ENCODE assay signal across 26 cellular contexts in genomic region chr1:14679027-14679688, GRCh38.
"Had no signal": no experiment of that assay in that cellular context is flagged by ENCODE, and none has a peak within 500 bp of the region (broad histone marks: within the 10 kb centered on the region; RNA-seq: fewer than 3 reads in every experiment).

No MANE protein-coding gene starts in this region.

- H3K27me3 ChIP-seq: adrenal gland had no signal

- H3K4me3 ChIP-seq: adrenal gland, PC-9 had no signal

- H3K4me1 ChIP-seq: adrenal gland had no signal

- DNase-seq: activated B cell treated with CpG ODN at 0.5 μM for 24 hours; activated CD4-positive, alpha-beta memory T cell treated with anti-CD3 and anti-CD28 coated beads, Interleukin-2, amount 10 ng/mL, durations not matched to agents 7 days and 5 days; activated CD4-positive, alpha-beta T cell treated with anti-CD3 and anti-CD28 coated beads for 1 hour; activated CD4-positive, alpha-beta T cell treated with anti-CD3 and anti-CD28 coated beads, Interleukin-2, amount 10 ng/mL, durations not matched to agents 7 days and 5 days; activated gamma-delta T cell; activated naive CD4-positive, alpha-beta T cell treated with anti-CD3 and anti-CD28 coated beads for 36 hours; activated T-cell treated with anti-CD3 and anti-CD28 coated beads for 4 hours; activated T-cell treated with anti-CD3 and anti-CD28 coated beads, Interleukin-2, amount 50 U/mL, for 48 hours; adrenal gland; anterior cingulate cortex; cerebellar nuclear complex; Kasumi-1; KBM-7; NCI-H1092 treated with DMSO at 0.1 percent for 48 hours; NCI-H1417 treated with DMSO at 0.1 percent for 48 hours; NCI-H1694; NCI-H2029; NCI-H2107; NCI-H226; NCI-H510A; PC-9; SHP77 treated with DMSO at 0.1 percent for 48 hours; T-helper 9 cell had no signal

- ATAC-seq: activated T-helper 17 cell treated with anti-CD3 and anti-CD28 coated beads, Interleukin-2, amount 50 U/mL, for 72 hours had no signal

- H3K36me3 ChIP-seq: adrenal gland had no signal

- H3K9me3 Mint-ChIP-seq: activated CD4-positive, alpha-beta T cell treated with anti-CD3 and anti-CD28 coated beads, Interleukin-2, amount 10 ng/mL, durations not matched to agents 7 days and 5 days; activated T-helper 17 cell treated with anti-CD3 and anti-CD28 coated beads, Interleukin-2, amount 50 U/mL, for 72 hours had no signal

- H3K9me3 ChIP-seq: adrenal gland had no signal

- H3K27ac Mint-ChIP-seq: activated B cell treated with CpG ODN at 0.5 μM for 24 hours; activated CD4-positive, alpha-beta memory T cell treated with anti-CD3 and anti-CD28 coated beads, Interleukin-2, amount 10 ng/mL, durations not matched to agents 7 days and 5 days; activated CD4-positive, alpha-beta T cell treated with anti-CD3 and anti-CD28 coated beads, Interleukin-2, amount 10 ng/mL, durations not matched to agents 7 days and 5 days; activated naive CD4-positive, alpha-beta T cell treated with anti-CD3 and anti-CD28 coated beads for 36 hours; activated naive CD8-positive, alpha-beta T cell; activated T-helper 17 cell treated with anti-CD3 and anti-CD28 coated beads, Interleukin-2, amount 50 U/mL, for 72 hours; T-helper 1 cell treated with Interleukin-12 subunit alpha and Interleukin-12 subunit beta and Interleukin-4 antibody, amounts not matched to agents 30 μg/mL and 1 μg/mL, for 36 hours had no signal

- H3K4me1 Mint-ChIP-seq: activated B cell treated with CpG ODN at 0.5 μM for 24 hours; activated CD4-positive, alpha-beta memory T cell treated with anti-CD3 and anti-CD28 coated beads, Interleukin-2, amount 10 ng/mL, durations not matched to agents 7 days and 5 days; activated CD4-positive, alpha-beta T cell treated with anti-CD3 and anti-CD28 coated beads, Interleukin-2, amount 10 ng/mL, durations not matched to agents 7 days and 5 days; activated T-helper 17 cell treated with anti-CD3 and anti-CD28 coated beads, Interleukin-2, amount 50 U/mL, for 72 hours had no signal

- H3K36me3 Mint-ChIP-seq: activated naive CD8-positive, alpha-beta T cell had no signal

- H3K27me3 Mint-ChIP-seq: activated CD4-positive, alpha-beta memory T cell treated with anti-CD3 and anti-CD28 coated beads, Interleukin-2, amount 10 ng/mL, durations not matched to agents 7 days and 5 days; activated CD4-positive, alpha-beta T cell treated with anti-CD3 and anti-CD28 coated beads, Interleukin-2, amount 10 ng/mL, durations not matched to agents 7 days and 5 days had no signal

- H3K27ac ChIP-seq: adrenal gland, PC-9 had no signal

- H3K4me3 Mint-ChIP-seq: activated B cell treated with CpG ODN at 0.5 μM for 24 hours; activated CD4-positive, alpha-beta memory T cell treated with anti-CD3 and anti-CD28 coated beads, Interleukin-2, amount 10 ng/mL, durations not matched to agents 7 days and 5 days; activated CD4-positive, alpha-beta T cell treated with anti-CD3 and anti-CD28 coated beads, Interleukin-2, amount 10 ng/mL, durations not matched to agents 7 days and 5 days; activated naive CD4-positive, alpha-beta T cell treated with anti-CD3 and anti-CD28 coated beads for 36 hours; activated naive CD8-positive, alpha-beta T cell; activated T-helper 17 cell treated with anti-CD3 and anti-CD28 coated beads, Interleukin-2, amount 50 U/mL, for 72 hours; T-helper 1 cell treated with Interleukin-12 subunit alpha and Interleukin-12 subunit beta and Interleukin-4 antibody, amounts not matched to agents 30 μg/mL and 1 μg/mL, for 36 hours had no signal
